In genomic region chr21:45880097-45881068, GRCh38 we compare ENCODE assay signal across 8 cellular contexts.
DNase-seq lines count a peak whose midpoint lies in the region; ATAC-seq and TF ChIP-seq lines count a peak whose summit lies in the region.

No MANE protein-coding gene starts in this region.

- TF ChIP-seq POLR2A in stomach (IDR thresholded peaks at IDR 0.05): no peak

- no peak for TF ChIP-seq EP300 in stomach (IDR thresholded peaks at IDR 0.05)

- peak; percentile 80 for DNase-seq in OCI-M1 (lab: John Stamatoyannopoulos, UW)
- peak; percentile 69 for DNase-seq in activated T-cell treated with anti-CD3 and anti-CD28 coated beads, Interleukin-2, amount 50 U/mL, for 1 hour
- DNase-seq in fibroblast of lung (ENCODE audit: low read depth in 2 of 2): peak; percentile 67 to 86
- peak; percentile 92 for DNase-seq in neural progenitor cell (ENCODE audit: low spot score)
- peak; percentile 65 for DNase-seq in stomach

- H3K79me2 ChIP-seq in fibroblast of lung (ENCODE audit: control insufficient read depth, insufficient read depth, low read length) (no peaks in the 10 kb centered on the region), neural progenitor cell (ENCODE audit: low read depth) (no peaks in the 10 kb centered on the region)

- H3K4me3 Mint-ChIP-seq in neural progenitor cell: peak overlapping the region; percentile 55

- peak overlapping the region in 3 of 11 experiments; percentile 37 to 51 (median 45); a peak in 4 of 22 replicates for H3K27ac ChIP-seq in BLaER1 treated with 17β-estradiol and CSF1 and Interleukin-3, amounts not matched to agents 10 nM and 100 nM
- H3K27ac ChIP-seq in fibroblast of lung (ENCODE audit: insufficient read depth, low read length) (no peak overlapping the region), neural progenitor cell (no peak overlapping the region), stomach (no peak overlapping the region)

- peak; percentile 53 for ATAC-seq in HG03175 (IDR thresholded peaks at IDR 0.05; ENCODE audit: unreplicated experiment)
- ATAC-seq in HG03354 (IDR thresholded peaks at IDR 0.05; ENCODE audit: poor library complexity, severe bottlenecking, unreplicated experiment): no peak

- H2AFZ ChIP-seq in fibroblast of lung (ENCODE audit: low read length) (no peak overlapping the region), neural progenitor cell (replicated peaks) (no peak overlapping the region)

- H3K27me3 ChIP-seq in BLaER1 treated with 17β-estradiol and CSF1 and Interleukin-3, amounts not matched to agents 10 nM and 100 nM: no peaks in the 10 kb centered on the region
- H3K27me3 ChIP-seq in fibroblast of lung (ENCODE audit: control insufficient read depth, insufficient read depth, low read length) (peaks cover 3% of the 10 kb centered on the region), neural progenitor cell (no peaks in the 10 kb centered on the region), stomach (peaks cover 0 to 19% (median 0%) of the 10 kb centered on the region in 3 donors)

- intact Hi-C loops in stomach (cut with DNase I; ENCODE audit: low total_unique reads): no loop called here

- peak overlapping the region in 1 of 11 experiments; percentile 29; a peak in 1 of 22 replicates for H3K9ac ChIP-seq in BLaER1 treated with 17β-estradiol and CSF1 and Interleukin-3, amounts not matched to agents 10 nM and 100 nM
- H3K9ac ChIP-seq in fibroblast of lung (ENCODE audit: insufficient read depth, low read length): no peak overlapping the region
- no peak overlapping the region for H3K9ac ChIP-seq in neural progenitor cell

- no peaks in the 10 kb centered on the region for H3K36me3 Mint-ChIP-seq in neural progenitor cell

- H3K9me3 ChIP-seq in BLaER1 treated with 17β-estradiol and CSF1 and Interleukin-3, amounts not matched to agents 10 nM and 100 nM (replicated peaks in 1 of 11): no peaks in the 10 kb centered on the region
- no peaks in the 10 kb centered on the region for H3K9me3 ChIP-seq in fibroblast of lung (ENCODE audit: control insufficient read depth, insufficient read depth, low read depth, low read length)
- no peaks in the 10 kb centered on the region for H3K9me3 ChIP-seq in neural progenitor cell (ENCODE audit: low read depth)
- H3K9me3 ChIP-seq in stomach: no peaks in the 10 kb centered on the region

- peak overlapping the region in 9 of 11 experiments; percentile 9 to 51 (median 37); a peak in 15 of 22 replicates for H3K4me2 ChIP-seq in BLaER1 treated with 17β-estradiol and CSF1 and Interleukin-3, amounts not matched to agents 10 nM and 100 nM
- H3K4me2 ChIP-seq in fibroblast of lung (ENCODE audit: extremely low read depth, insufficient read depth, low read length): no peak overlapping the region
- no peak overlapping the region for H3K4me2 ChIP-seq in neural progenitor cell

- H3K4me3 ChIP-seq in BLaER1 treated with 17β-estradiol and CSF1 and Interleukin-3, amounts not matched to agents 10 nM and 100 nM: no peak overlapping the region
- H3K4me3 ChIP-seq in fibroblast of lung (replicated peaks in 1 of 4; ENCODE audit: control extremely low read depth in 1 of 4, insufficient read depth in 1 of 4, low read depth in 3 of 4, low read length in 4 of 4) (no peak overlapping the region), neural progenitor cell (no peak overlapping the region), stomach (no peak overlapping the region)

- peaks cover 37% of the 10 kb centered on the region for H3K4me1 Mint-ChIP-seq in neural progenitor cell

- no peaks in the 10 kb centered on the region for H3F3A ChIP-seq in neural progenitor cell (ENCODE audit: low read depth)

- peaks cover 16 to 45% (median 35%) of the 10 kb centered on the region in 10 experiments for H3K4me1 ChIP-seq in BLaER1 treated with 17β-estradiol and CSF1 and Interleukin-3, amounts not matched to agents 10 nM and 100 nM
- H3K4me1 ChIP-seq in fibroblast of lung (ENCODE audit: control insufficient read depth, extremely low read depth, insufficient read depth, low read length) (peaks cover 5% of the 10 kb centered on the region), neural progenitor cell (peaks cover 4% of the 10 kb centered on the region), stomach (peaks cover 0 to 6% (median 1%) of the 10 kb centered on the region in 4 donors)

- H3K27ac Mint-ChIP-seq in neural progenitor cell: peak overlapping the region; percentile 80

- 50 to 55% (median 51%) methylated on average over 26 to 29 of the region's 29 CpGs for WGBS in stomach, 5 donors

- no peaks in the 10 kb centered on the region for H3K36me3 ChIP-seq in BLaER1 treated with 17β-estradiol and CSF1 and Interleukin-3, amounts not matched to agents 10 nM and 100 nM
- H3K36me3 ChIP-seq in fibroblast of lung (ENCODE audit: control insufficient read depth, insufficient read depth, low read length) (no peaks in the 10 kb centered on the region), neural progenitor cell (no peaks in the 10 kb centered on the region), stomach (no peaks in the 10 kb centered on the region)

- peaks cover 4% of the 10 kb centered on the region for H3K27me3 Mint-ChIP-seq in neural progenitor cell (ENCODE audit: insufficient read depth, low read depth)

- H3K9me3 Mint-ChIP-seq in neural progenitor cell: no peaks in the 10 kb centered on the region

- TF ChIP-seq CTCF in fibroblast of lung (conservative IDR thresholded peaks at IDR 0.05 in 1 of 2, IDR thresholded peaks at IDR 0.05 in 1 of 2; ENCODE audit: low read depth in 1 of 2, low read length in 2 of 2) (peak; percentile 46 to 68), neural progenitor cell (IDR thresholded peaks at IDR 0.05) (peak; percentile 79), stomach (IDR thresholded peaks at IDR 0.05) (peak in 4 of 7 experiments; percentile 5 to 44 (median 34))

- peaks cover 0 to 51% (median 0%) of the 10 kb centered on the region in 11 experiments; a peak in 4 of 22 replicates for H4K20me1 ChIP-seq in BLaER1 treated with 17β-estradiol and CSF1 and Interleukin-3, amounts not matched to agents 10 nM and 100 nM
- H4K20me1 ChIP-seq in fibroblast of lung (ENCODE audit: control insufficient read depth, extremely low read depth, insufficient read depth, low read length) (no peaks in the 10 kb centered on the region), neural progenitor cell (ENCODE audit: low read depth) (no peaks in the 10 kb centered on the region)

Comparison
In these comparisons a context has a peak if more than half of its experiments do, and no peak if none do; other contexts are left out.
1. H3K4me2 ChIP-seq: peak in BLaER1 treated with 17β-estradiol and CSF1 and Interleukin-3, amounts not matched to agents 10 nM and 100 nM (9 of 11); none in fibroblast of lung (single experiment) and neural progenitor cell (single experiment).
2. Peak in every context shown above with its lines, with median percentiles within 50 percentile points of each other: DNase-seq and CTCF ChIP-seq.